ENCODE assay signal across 24 cellular contexts in genomic region chr16:64346080-64346479, GRCh38.
"Had no signal": no experiment of that assay in that cellular context is flagged by ENCODE, and none has a peak within 500 bp of the region (broad histone marks: within the 10 kb centered on the region; RNA-seq: fewer than 3 reads in every experiment).

No MANE protein-coding gene starts in this region.

- DNase-seq: activated CD4-positive, alpha-beta T cell treated with anti-CD3 and anti-CD28 coated beads for 4 hours; activated CD4-positive, alpha-beta T cell treated with anti-CD3 and anti-CD28 coated beads, Interleukin-2, amount 50 U/mL, for 4 hours; activated CD8-positive, alpha-beta memory T cell treated with anti-CD3 and anti-CD28 coated beads, Interleukin-2, amount 10 ng/mL, durations not matched to agents 7 days and 5 days; activated effector memory CD4-positive, alpha-beta T cell treated with Interleukin-2 at 50 U/mL for 16 hours; activated naive CD4-positive, alpha-beta T cell; activated T-cell treated with anti-CD3 and anti-CD28 coated beads, Interleukin-2, amount 50 U/mL, for 24 hours; aorta; caudate nucleus; colonic mucosa; KG1; NCI-H1092; NCI-H1417 treated with DMSO at 0.1 percent for 48 hours; NCI-H187; NCI-H2081; NCI-H446; NCI-H526; NCI-H774; OCI-M1; T-helper 1 cell had no signal

- H3K27ac ChIP-seq: breast epithelium, colonic mucosa, RWPE1, SK-N-MC had no signal

- H3K4me1 ChIP-seq: breast epithelium, colonic mucosa had no signal

- H3K36me3 ChIP-seq: breast epithelium, colonic mucosa had no signal

- H3K4me3 ChIP-seq: breast epithelium, colonic mucosa, SK-N-MC had no signal

- H3K27me3 ChIP-seq: breast epithelium, colonic mucosa had no signal

- H3K9me3 ChIP-seq: colonic mucosa had no signal

- ATAC-seq: activated CD4-positive, CD25-positive, alpha-beta regulatory T cell treated with anti-CD3 and anti-CD28 coated beads, Interleukin-2, amount 50 U/mL, for 24 hours; activated CD8-positive, alpha-beta memory T cell treated with anti-CD3 and anti-CD28 coated beads, Interleukin-2, amount 10 ng/mL, durations not matched to agents 7 days and 5 days; Panc1 had no signal
